8 cellular contexts compared by ENCODE assay signal in the genomic region with DNA sequence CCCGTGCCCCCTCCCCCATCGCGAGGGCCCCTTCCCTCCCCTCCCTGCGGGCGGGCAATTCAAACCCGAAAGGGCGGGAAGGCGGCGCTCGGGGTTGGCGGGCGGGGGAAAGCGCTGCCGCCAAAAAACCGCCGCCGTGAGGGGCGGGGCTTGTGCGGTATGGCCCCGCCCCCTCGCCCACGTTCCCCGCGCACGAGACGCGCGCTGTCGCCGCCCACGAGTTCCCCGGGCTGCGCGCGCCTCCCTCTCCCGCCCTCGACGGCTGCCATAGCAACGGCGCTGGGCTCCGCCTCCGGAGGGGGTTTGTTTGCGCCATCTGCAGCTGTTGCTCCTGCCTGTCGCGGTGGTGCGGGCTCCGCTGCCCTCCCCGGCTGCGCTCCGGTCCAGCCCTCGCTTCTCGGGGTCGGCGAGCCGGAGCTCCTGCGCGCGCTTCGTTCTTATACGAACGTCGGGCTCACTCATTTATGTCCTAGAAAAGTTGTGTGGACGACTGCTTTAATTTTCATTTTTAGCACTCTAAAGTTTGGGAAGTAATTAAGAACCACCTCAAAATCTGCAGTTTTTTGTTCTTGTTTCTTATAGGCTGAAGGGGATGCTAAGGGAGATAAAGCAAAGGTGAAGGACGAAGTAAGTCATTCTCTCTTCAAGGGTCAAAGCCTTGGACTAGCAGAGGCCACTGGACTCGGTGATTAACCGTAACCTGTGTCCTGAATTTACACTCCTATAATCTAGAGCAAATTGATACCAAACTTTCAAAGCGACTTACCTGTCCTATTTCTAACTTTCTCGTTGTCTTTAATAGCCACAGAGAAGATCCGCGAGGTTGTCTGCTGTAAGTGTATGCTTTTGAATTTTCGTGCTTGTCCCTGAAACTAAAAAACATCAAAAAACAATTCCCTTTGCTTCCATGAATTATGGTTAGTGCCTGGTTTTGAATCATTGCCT. TPM values are rescaled to one million over a fixed set of nuclear protein-coding genes. Genes with fewer than 3 reads are reported as not detected.
DNase-seq lines count a peak whose midpoint lies in the region; ATAC-seq and TF ChIP-seq lines count a peak whose summit lies in the region.

No MANE protein-coding gene starts in this region.

- TF ChIP-seq POLR2A in prostate gland (IDR thresholded peaks at IDR 0.05) = peak; percentile 74

- no peaks in the 10 kb centered on the region for H3K27me3 ChIP-seq in right atrium auricular region
- no peaks in the 10 kb centered on the region for H3K27me3 ChIP-seq in prostate gland (replicated peaks; ENCODE audit: insufficient read depth)
- no peaks in the 10 kb centered on the region for H3K27me3 ChIP-seq in upper lobe of right lung

- H3K27ac Mint-ChIP-seq in T-helper 2 cell treated with Interferon-gamma antibody and Interleukin-4, amounts not matched to agents 5 μg/mL and 100 μg/mL, for 36 hours = peak overlapping the region; percentile 69

- no peaks in the 10 kb centered on the region for H3K9me3 Mint-ChIP-seq in T-helper 2 cell treated with Interferon-gamma antibody and Interleukin-4, amounts not matched to agents 5 μg/mL and 100 μg/mL, for 36 hours

- 3% methylated on average over 53 of the region's 71 CpGs for WGBS in prostate gland

- ATAC-seq in HG02938 (IDR thresholded peaks at IDR 0.05; ENCODE audit: unreplicated experiment) = peak; percentile 63
- ATAC-seq in upper lobe of right lung = peak; percentile 91

- H3K9me3 ChIP-seq in right atrium auricular region (no peaks in the 10 kb centered on the region), prostate gland (no peaks in the 10 kb centered on the region), upper lobe of right lung (no peaks in the 10 kb centered on the region)

- H3K27me3 Mint-ChIP-seq in T-helper 2 cell treated with Interferon-gamma antibody and Interleukin-4, amounts not matched to agents 5 μg/mL and 100 μg/mL, for 36 hours (ENCODE audit: low read depth) = no peaks in the 10 kb centered on the region

- H3K27ac ChIP-seq in right atrium auricular region (peak overlapping the region; percentile 100), prostate gland (peak overlapping the region; percentile 100), upper lobe of right lung (peak overlapping the region; percentile 100)

- H3K4me1 ChIP-seq in right atrium auricular region = peaks cover 0 to 29% of the 10 kb centered on the region in 2 donors
- H3K4me1 ChIP-seq in prostate gland (replicated peaks) = no peaks in the 10 kb centered on the region
- peaks cover 34% of the 10 kb centered on the region for H3K4me1 ChIP-seq in upper lobe of right lung

- in situ Hi-C loops in GM13977 (cut with MboI; ENCODE audit: low pct_unique_long_range_greater_than_20kb, low sequenced_read_pairs, unreplicated experiment) = no loop called here

- TF ChIP-seq CTCF in GM13977 (IDR thresholded peaks at IDR 0.05; ENCODE audit: extremely low read depth, insufficient read depth, missing control alignments) (no peak), right atrium auricular region (IDR thresholded peaks at IDR 0.05) (no peak), prostate gland (IDR thresholded peaks at IDR 0.05) (no peak), upper lobe of right lung (IDR thresholded peaks at IDR 0.05) (no peak)

- peaks cover 62% of the 10 kb centered on the region for H3K36me3 Mint-ChIP-seq in T-helper 2 cell treated with Interferon-gamma antibody and Interleukin-4, amounts not matched to agents 5 μg/mL and 100 μg/mL, for 36 hours (ENCODE audit: low read depth)

- H3K4me3 Mint-ChIP-seq in T-helper 2 cell treated with Interferon-gamma antibody and Interleukin-4, amounts not matched to agents 5 μg/mL and 100 μg/mL, for 36 hours = peak overlapping the region; percentile 91

- H3K4me1 Mint-ChIP-seq in T-helper 2 cell treated with Interferon-gamma antibody and Interleukin-4, amounts not matched to agents 5 μg/mL and 100 μg/mL, for 36 hours (ENCODE audit: low read depth) = peaks cover 36% of the 10 kb centered on the region

- intact Hi-C loops in prostate gland (cut with DNase I) (loop anchor here (1.0 to 5.0 kb wide), 2 partner anchors 27 to 41 kb away; a partner anchor contains a TSS), upper lobe of right lung (cut with DNase I) (no loop called here)

- H3K36me3 ChIP-seq in right atrium auricular region (peaks cover 43% of the 10 kb centered on the region), prostate gland (peaks cover 5 to 6% of the 10 kb centered on the region in 2 donors), upper lobe of right lung (peaks cover 43% of the 10 kb centered on the region)

- H3K4me3 ChIP-seq in right atrium auricular region (peak overlapping the region; percentile 98 to 100), prostate gland (peak overlapping the region; percentile 99 to 100), upper lobe of right lung (peak overlapping the region; percentile 98)

- peak; percentile 98 for DNase-seq in GM13977 (ENCODE audit: low spot score)
- DNase-seq in NCI-H1930 (lab: John Stamatoyannopoulos, UW) = peak; percentile 87 to 96
- peak; percentile 93 for DNase-seq in T-helper 2 cell treated with Interferon-gamma antibody and Interleukin-4, amounts not matched to agents 5 μg/mL and 100 μg/mL, for 36 hours (ENCODE audit: low spot score)
- DNase-seq in anterior cingulate cortex (lab: John Stamatoyannopoulos, UW) = peak; percentile 38 to 98 (median 93)
- peak; percentile 96 for DNase-seq in right atrium auricular region (ENCODE audit: low spot score)
- DNase-seq in prostate gland (ENCODE audit: low spot score) = peak; percentile 94
- DNase-seq in upper lobe of right lung = peak; percentile 98

RNA-seq across cellular contexts. Expression of a gene that starts 0.9 kb away (rescaled TPM):
- total RNA-seq in right atrium auricular region (100 to 1,000 TPM in 1 of 2 donors, 10 to 100 TPM in 1; 76.9 to 142 TPM), prostate gland (100 to 1,000 TPM; 264 to 385 TPM), upper lobe of right lung (298 TPM)

RNA-seq across cellular contexts. Expression of a gene that starts 41.1 kb away (rescaled TPM):
- total RNA-seq in right atrium auricular region = 10 to 100 TPM; 24.2 to 33.3 TPM
- total RNA-seq in prostate gland = 10 to 100 TPM; 28.9 to 39.0 TPM
- total RNA-seq in upper lobe of right lung = 41.1 TPM

RNA-seq across cellular contexts. Expression of a gene that starts 56.4 kb away (rescaled TPM):
- total RNA-seq in right atrium auricular region (1 to 10 TPM; 1.8 to 6.9 TPM), prostate gland (10 to 100 TPM; 38.6 to 87.5 TPM), upper lobe of right lung (124 TPM)

Comparison
In these comparisons a context has a peak if more than half of its experiments do, and no peak if none do; other contexts are left out.
1. Peak in every context shown above with its lines: DNase-seq, ATAC-seq, H3K4me3 ChIP-seq and H3K27ac ChIP-seq.
2. RNA of a gene that starts 56.4 kb away (total RNA-seq): 124 TPM in upper lobe of right lung (single experiment) and 38.6 to 87.5 TPM in prostate gland; 1.8 to 6.9 TPM in right atrium auricular region; every median in the first group is over 4 times any median in the second.